ENCODE assay signal across 11 cellular contexts in the genomic region with DNA sequence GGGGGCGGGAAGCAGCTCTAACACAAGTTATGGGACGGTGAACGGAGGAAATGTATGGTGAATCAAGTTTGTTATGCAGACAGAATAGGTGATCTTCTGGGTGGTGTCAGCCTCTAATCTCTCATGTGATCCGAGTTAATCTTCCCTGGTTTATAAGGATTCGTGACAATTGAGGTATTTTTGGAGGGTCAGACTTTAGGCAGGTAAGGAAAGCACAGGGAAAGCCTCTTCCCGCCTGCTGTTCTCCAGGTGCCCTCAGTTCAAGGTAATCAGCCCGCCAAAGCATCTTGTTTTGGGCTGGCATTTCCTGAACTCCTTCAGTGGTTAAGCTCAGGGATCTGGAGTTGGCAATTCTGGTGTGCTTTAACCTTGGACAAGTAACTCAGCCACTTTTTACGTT. TPM values are rescaled to one million over a fixed set of nuclear protein-coding genes. Genes with fewer than 3 reads are reported as not detected.
DNase-seq lines count a peak whose midpoint lies in the region; ATAC-seq, FAIRE-seq and TF ChIP-seq lines count a peak whose summit lies in the region.
"Had no signal": no experiment of that assay in that cellular context is flagged by ENCODE, and none has a peak within 500 bp of the region (broad histone marks: within the 10 kb centered on the region; RNA-seq: fewer than 3 reads in every experiment).

No MANE protein-coding gene starts in this region.

- BruUV-seq in MCF 10A (replicated peaks; lab: Mats Ljungman, UMichigan) = no TSS peak

- H3K9me3 ChIP-seq in breast epithelium = no peaks in the 10 kb centered on the region
- no peaks in the 10 kb centered on the region for H3K9me3 ChIP-seq in astrocyte (ENCODE audit: insufficient read depth, low read depth, low read length)
- no peaks in the 10 kb centered on the region for H3K9me3 ChIP-seq in thymus (ENCODE audit: control insufficient read depth)

- H3K27me3 Mint-ChIP-seq in MCF 10A (ENCODE audit: insufficient read depth, unreplicated experiment) = no peaks in the 10 kb centered on the region
- no peaks in the 10 kb centered on the region for H3K27me3 Mint-ChIP-seq in astrocyte (ENCODE audit: low read depth, unreplicated experiment)
- no peaks in the 10 kb centered on the region for H3K27me3 Mint-ChIP-seq in activated naive CD4-positive, alpha-beta T cell treated with anti-CD3 and anti-CD28 coated beads, Interleukin-2, amount 10 ng/mL, durations not matched to agents 7 days and 5 days

- no peak for DNase-seq in breast epithelium (ENCODE audit: low spot score in 2 of 2)
- no peak for DNase-seq in MCF 10A (ENCODE audit: unreplicated experiment)
- no peak for DNase-seq in astrocyte (ENCODE audit: low read depth)
- no peak for DNase-seq in kidney epithelial cell (ENCODE audit: low read depth)
- no peak for DNase-seq in activated naive CD4-positive, alpha-beta T cell treated with anti-CD3 and anti-CD28 coated beads, Interleukin-2, amount 10 ng/mL, durations not matched to agents 7 days and 5 days
- DNase-seq: NCI-H1436 had no signal

- FAIRE-seq in astrocyte (lab: Jason Lieb, UNC) = no peak
- FAIRE-seq: frontal cortex had no signal

- H3K36me3 ChIP-seq in breast epithelium (peaks cover 11% of the 10 kb centered on the region), astrocyte (ENCODE audit: insufficient read depth, low read length) (peaks cover 39% of the 10 kb centered on the region), kidney epithelial cell (ENCODE audit: control insufficient read depth, insufficient read depth, low read length) (no peaks in the 10 kb centered on the region), thymus (ENCODE audit: control insufficient read depth, insufficient read depth) (peaks cover 28% of the 10 kb centered on the region)

- H3K36me3 Mint-ChIP-seq in MCF 10A (ENCODE audit: insufficient read depth, unreplicated experiment) = peaks cover 42% of the 10 kb centered on the region
- H3K36me3 Mint-ChIP-seq in astrocyte (ENCODE audit: low read depth, unreplicated experiment) = peaks cover 2% of the 10 kb centered on the region
- H3K36me3 Mint-ChIP-seq in activated naive CD4-positive, alpha-beta T cell treated with anti-CD3 and anti-CD28 coated beads, Interleukin-2, amount 10 ng/mL, durations not matched to agents 7 days and 5 days = peaks cover 57% of the 10 kb centered on the region

- H3K9ac ChIP-seq in astrocyte (ENCODE audit: low read length) = peak overlapping the region; percentile 95

- ATAC-seq in esophagus mucosa = no peak
- ATAC-seq in GM21717 (IDR thresholded peaks at IDR 0.05; ENCODE audit: unreplicated experiment) = no peak

- H4K20me1 ChIP-seq in astrocyte (ENCODE audit: insufficient read depth, low read length) = peaks cover 9% of the 10 kb centered on the region

- WGBS in thymus = 90% methylated on average over 8 of the region's 8 CpGs

- POLR2A ChIA-PET in MCF 10A (lab: Yijun Ruan, JAX) = interaction anchor here (0.5 to 6.8 kb wide), 13 partner anchors 11 to 668 kb away, joined by 3 to 100 read pairs (median 4); partner anchors contain the start of genes FAM210B and RTF2

- peaks cover 0 to 24% of the 10 kb centered on the region in 2 donors for H3K4me1 ChIP-seq in breast epithelium
- H3K4me1 ChIP-seq in astrocyte (ENCODE audit: insufficient read depth, low read length) = peaks cover 18% of the 10 kb centered on the region
- peaks cover 16% of the 10 kb centered on the region for H3K4me1 ChIP-seq in thymus (ENCODE audit: control insufficient read depth, insufficient read depth, low read length)

- H3K9me3 Mint-ChIP-seq in MCF 10A (ENCODE audit: unreplicated experiment) = no peaks in the 10 kb centered on the region
- no peaks in the 10 kb centered on the region for H3K9me3 Mint-ChIP-seq in astrocyte (ENCODE audit: unreplicated experiment)
- no peaks in the 10 kb centered on the region for H3K9me3 Mint-ChIP-seq in activated naive CD4-positive, alpha-beta T cell treated with anti-CD3 and anti-CD28 coated beads, Interleukin-2, amount 10 ng/mL, durations not matched to agents 7 days and 5 days
- H3K9me3 Mint-ChIP-seq: activated T-helper 1 cell treated with anti-CD3 and anti-CD28 coated beads, Interleukin-12 subunit alpha, Interleukin-12 subunit beta, Interleukin-2, Interleukin-4 antibody, amounts not matched to agents 30 ng/mL and 10 ng/mL and 1 ng/mL, durations not matched to agents 14 hours and 24 hours and 36 hours had no signal

- H3K4me3 ChIP-seq in breast epithelium (peak overlapping the region; percentile 77 to 96 (median 85)), astrocyte (ENCODE audit: insufficient read depth, low read depth, low read length) (peak overlapping the region; percentile 96), kidney epithelial cell (ENCODE audit: low read depth, low read length) (peak overlapping the region; percentile 87), thymus (ENCODE audit: low read length) (peak overlapping the region; percentile 77)

- TF ChIP-seq CTCF in breast epithelium (IDR thresholded peaks at IDR 0.05) (no peak), MCF 10A (IDR thresholded peaks at IDR 0.05; ENCODE audit: unreplicated experiment) (no peak), astrocyte (IDR thresholded peaks at IDR 0.05; ENCODE audit: insufficient read depth, low read depth, low read length) (no peak), kidney epithelial cell (IDR thresholded peaks at IDR 0.05; ENCODE audit: insufficient read depth, low read length, poor library complexity, severe bottlenecking) (no peak)

- H3K27ac ChIP-seq in breast epithelium (no peak overlapping the region), astrocyte (ENCODE audit: low read depth, low read length) (peak overlapping the region; percentile 95), thymus (ENCODE audit: low read depth) (no peak overlapping the region)

- peaks cover 22% of the 10 kb centered on the region for H3K4me1 Mint-ChIP-seq in MCF 10A (ENCODE audit: insufficient read depth, unreplicated experiment)
- peaks cover 13% of the 10 kb centered on the region for H3K4me1 Mint-ChIP-seq in astrocyte (ENCODE audit: low read depth, unreplicated experiment)
- peaks cover 56% of the 10 kb centered on the region for H3K4me1 Mint-ChIP-seq in activated naive CD4-positive, alpha-beta T cell treated with anti-CD3 and anti-CD28 coated beads, Interleukin-2, amount 10 ng/mL, durations not matched to agents 7 days and 5 days

- CTCF ChIA-PET in MCF 10A (lab: Yijun Ruan, JAX) = interaction anchor here (0.5 to 1.5 kb wide), 10 partner anchors 11 to 1412 kb away, joined by 3 to 4 read pairs (median 3); partner anchors contain the start of gene FAM210B
- CTCF ChIA-PET in activated naive CD4-positive, alpha-beta T cell treated with anti-CD3 and anti-CD28 coated beads, Interleukin-2, amount 10 ng/mL, durations not matched to agents 7 days and 5 days (lab: Charles Lee) = interaction anchor here (0.6 to 1.3 kb wide), 3 partner anchors 19 to 111 kb away, joined by 3 read pairs; partner anchors contain the start of gene CASS4

- H3K4me3 Mint-ChIP-seq in MCF 10A (ENCODE audit: unreplicated experiment) (no peak overlapping the region), astrocyte (ENCODE audit: unreplicated experiment) (no peak overlapping the region)
- H3K4me3 Mint-ChIP-seq in activated naive CD4-positive, alpha-beta T cell treated with anti-CD3 and anti-CD28 coated beads, Interleukin-2, amount 10 ng/mL, durations not matched to agents 7 days and 5 days = no peak overlapping the region
- H3K4me3 Mint-ChIP-seq: activated T-helper 1 cell treated with anti-CD3 and anti-CD28 coated beads, Interleukin-12 subunit alpha, Interleukin-12 subunit beta, Interleukin-2, Interleukin-4 antibody, amounts not matched to agents 30 ng/mL and 10 ng/mL and 1 ng/mL, durations not matched to agents 14 hours and 24 hours and 36 hours had no signal

- peak overlapping the region; percentile 97 for H3K4me2 ChIP-seq in astrocyte (ENCODE audit: low read length)

- H2AFZ ChIP-seq in astrocyte (ENCODE audit: low read depth, low read length) = no peak overlapping the region

- H3K27ac Mint-ChIP-seq in MCF 10A (ENCODE audit: low read depth, unreplicated experiment) (no peak overlapping the region), astrocyte (ENCODE audit: unreplicated experiment) (peak overlapping the region; percentile 2)
- H3K27ac Mint-ChIP-seq in activated naive CD4-positive, alpha-beta T cell treated with anti-CD3 and anti-CD28 coated beads, Interleukin-2, amount 10 ng/mL, durations not matched to agents 7 days and 5 days = no peak overlapping the region
- H3K27ac Mint-ChIP-seq: activated T-helper 1 cell treated with anti-CD3 and anti-CD28 coated beads, Interleukin-12 subunit alpha, Interleukin-12 subunit beta, Interleukin-2, Interleukin-4 antibody, amounts not matched to agents 30 ng/mL and 10 ng/mL and 1 ng/mL, durations not matched to agents 14 hours and 24 hours and 36 hours had no signal

- H3K79me2 ChIP-seq in astrocyte (ENCODE audit: insufficient read depth, low read length) = peaks cover 67% of the 10 kb centered on the region

- H3K27me3 ChIP-seq in breast epithelium (no peaks in the 10 kb centered on the region), astrocyte (ENCODE audit: insufficient read depth, low read length) (no peaks in the 10 kb centered on the region), kidney epithelial cell (ENCODE audit: control insufficient read depth, insufficient read depth, low read length) (no peaks in the 10 kb centered on the region), thymus (ENCODE audit: control insufficient read depth, insufficient read depth) (no peaks in the 10 kb centered on the region)

- TF ChIP-seq POLR2A in breast epithelium (IDR thresholded peaks at IDR 0.05) = no peak

- intact Hi-C loops in breast epithelium (cut with DNase I; ENCODE audit: low total_unique reads) = no loop called here
- intact Hi-C loops in MCF 10A (cut with micrococcal nuclease) = loop anchor here (2.0 kb wide), 2 partner anchors 35 to 191 kb away; partner anchors contain the start of gene FAM210B

RNA-seq across cellular contexts. Expression of gene CSTF1, which starts 1.2 kb away (rescaled TPM):
- total RNA-seq in breast epithelium (10 to 100 TPM; 17.1 to 53.4 (median 35.7) TPM), MCF 10A (2022) (30.1 and 35.1 TPM in 2 replicates), astrocyte (28.5 and 30.3 TPM in 2 replicates), kidney epithelial cell (27.7 TPM in 2 replicates), esophagus mucosa (18.5 TPM)
- polyA plus RNA-seq in thymus = 16.0 TPM

RNA-seq across cellular contexts. Expression of gene AURKA, which starts 1.6 kb away (rescaled TPM):
- total RNA-seq in breast epithelium (1 to 10 TPM in 2 of 3 donors, under 1 TPM in 1; 0.98 to 2.2 (median 1.6) TPM), MCF 10A (2022) (65.8 and 75.3 TPM in 2 replicates), astrocyte (10.4 and 14.8 TPM in 2 replicates), kidney epithelial cell (8.0 and 8.5 TPM in 2 replicates), esophagus mucosa (14.5 TPM)
- 4.1 TPM for polyA plus RNA-seq in thymus

RNA-seq across cellular contexts. Expression of gene CASS4, which starts 18.4 kb away (rescaled TPM):
- 1 to 10 TPM; 1.6 to 3.4 (median 2.2) TPM for total RNA-seq in breast epithelium
- total RNA-seq in MCF 10A (2022) = not detected in 2 replicates
- 2.3 and 2.5 TPM in 2 replicates for total RNA-seq in astrocyte
- 0.07 TPM in 1 of 2 replicates, not detected in the other for total RNA-seq in kidney epithelial cell
- 3.7 TPM for polyA plus RNA-seq in thymus
- total RNA-seq in esophagus mucosa = 0.28 TPM

RNA-seq across cellular contexts. Expression of gene FAM210B, which starts 34.9 kb away (rescaled TPM):
- total RNA-seq in breast epithelium (10 to 100 TPM; 62.6 to 100.0 (median 80.8) TPM), MCF 10A (2022) (37.7 and 38.2 TPM in 2 replicates), astrocyte (40.5 and 46.3 TPM in 2 replicates), kidney epithelial cell (55.5 and 59.7 TPM in 2 replicates), esophagus mucosa (24.7 TPM)
- 39.2 TPM for polyA plus RNA-seq in thymus
